ENCODE assay signal across 9 cellular contexts in the genomic region with DNA sequence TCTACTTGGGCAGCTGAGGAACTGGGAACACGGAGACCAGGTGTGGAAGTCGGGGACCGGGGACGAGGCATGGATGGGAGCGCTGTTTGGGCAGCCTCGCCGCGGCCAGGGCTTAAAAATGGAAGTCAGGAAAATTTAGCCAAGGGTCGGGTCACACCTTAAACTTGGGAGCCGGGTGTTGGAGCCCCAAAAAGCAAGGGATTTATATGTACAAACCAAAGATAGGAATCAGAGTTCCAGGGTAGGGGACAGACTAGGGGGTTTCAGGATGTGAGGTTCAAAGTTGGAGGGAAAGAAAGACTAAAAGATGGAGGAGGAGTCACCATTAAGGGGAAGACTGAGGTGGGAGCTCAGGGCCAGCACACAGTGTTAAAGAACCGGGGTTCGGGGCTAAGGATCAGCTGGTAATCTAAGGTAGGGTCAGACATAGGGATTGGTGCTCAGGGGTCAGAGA. TPM values are rescaled to one million over a fixed set of nuclear protein-coding genes. Genes with fewer than 3 reads are reported as not detected.
DNase-seq lines count a peak whose midpoint lies in the region; ATAC-seq and TF ChIP-seq lines count a peak whose summit lies in the region.
"Had no signal": no experiment of that assay in that cellular context is flagged by ENCODE, and none has a peak within 500 bp of the region (broad histone marks: within the 10 kb centered on the region; RNA-seq: fewer than 3 reads in every experiment).

No MANE protein-coding gene starts in this region.

- H3K4me1 ChIP-seq in right lobe of liver = peaks cover 0 to 36% (median 12%) of the 10 kb centered on the region in 4 donors
- peaks cover 14% of the 10 kb centered on the region for H3K4me1 ChIP-seq in testis
- H3K4me1 ChIP-seq in tibial artery = peaks cover 0 to 25% (median 16%) of the 10 kb centered on the region in 4 donors

- H3K9me3 ChIP-seq in right lobe of liver (no peaks in the 10 kb centered on the region), testis (no peaks in the 10 kb centered on the region), tibial artery (no peaks in the 10 kb centered on the region)

- TF ChIP-seq CTCF in right lobe of liver (IDR thresholded peaks at IDR 0.05) (no peak), testis (IDR thresholded peaks at IDR 0.05) (no peak), tibial artery (IDR thresholded peaks at IDR 0.05) (no peak)

- peaks cover 25% of the 10 kb centered on the region for H3K4me1 Mint-ChIP-seq in activated T-cell treated with anti-CD3 and anti-CD28 coated beads, Interleukin-2, amount 50 U/mL, for 4 hours (ENCODE audit: low read depth)
- peaks cover 23% of the 10 kb centered on the region for H3K4me1 Mint-ChIP-seq in activated naive CD8-positive, alpha-beta T cell treated with anti-CD3 and anti-CD28 coated beads for 36 hours

- peak overlapping the region; percentile 82 to 98 (median 92) for H3K4me3 ChIP-seq in right lobe of liver
- H3K4me3 ChIP-seq in testis = peak overlapping the region; percentile 85 to 86
- peak overlapping the region in 1 of 2 donors; percentile 92 for H3K4me3 ChIP-seq in tibial artery

- H3K36me3 ChIP-seq in right lobe of liver (no peaks in the 10 kb centered on the region), testis (ENCODE audit: low read depth, missing control alignments) (no peaks in the 10 kb centered on the region), tibial artery (peaks cover under 1 to 1% (median 1%) of the 10 kb centered on the region in 3 donors)

- H3K9me3 Mint-ChIP-seq in activated T-cell treated with anti-CD3 and anti-CD28 coated beads, Interleukin-2, amount 50 U/mL, for 4 hours = no peaks in the 10 kb centered on the region
- no peaks in the 10 kb centered on the region for H3K9me3 Mint-ChIP-seq in activated naive CD8-positive, alpha-beta T cell treated with anti-CD3 and anti-CD28 coated beads for 36 hours

- no peak for DNase-seq in activated T-cell treated with anti-CD3 and anti-CD28 coated beads, Interleukin-2, amount 50 U/mL, for 4 hours
- DNase-seq in activated T-cell treated with anti-CD3 and anti-CD28 coated beads, Interleukin-2, amount 50 U/mL, for 48 hours = no peak
- no peak for DNase-seq in activated naive CD8-positive, alpha-beta T cell treated with anti-CD3 and anti-CD28 coated beads for 36 hours
- no peak for DNase-seq in right lobe of liver
- DNase-seq in testis = no peak
- DNase-seq in tibial artery = no peak
- no peak for DNase-seq in NCI-H69 (lab: John Stamatoyannopoulos, UW)
- DNase-seq: AML-193 had no signal

- H3K27me3 ChIP-seq in right lobe of liver (no peaks in the 10 kb centered on the region), testis (no peaks in the 10 kb centered on the region), tibial artery (peaks cover 3 to 33% of the 10 kb centered on the region in 2 donors)

- H3K27ac ChIP-seq in right lobe of liver (peak overlapping the region; percentile 49 to 62 (median 54)), testis (no peak overlapping the region), tibial artery (no peak overlapping the region)

- intact Hi-C loops in right lobe of liver (cut with DNase I) = no loop called here
- intact Hi-C loops in testis (cut with DNase I; ENCODE audit: low total_unique reads) = no loop called here
- intact Hi-C loops in tibial artery (cut with DNase I; ENCODE audit: low total_unique reads) = no loop called here

- peaks cover 17% of the 10 kb centered on the region for H3K27me3 Mint-ChIP-seq in activated T-cell treated with anti-CD3 and anti-CD28 coated beads, Interleukin-2, amount 50 U/mL, for 4 hours (ENCODE audit: low read depth)
- peaks cover 35% of the 10 kb centered on the region for H3K27me3 Mint-ChIP-seq in activated naive CD8-positive, alpha-beta T cell treated with anti-CD3 and anti-CD28 coated beads for 36 hours

- WGBS in right lobe of liver (ENCODE audit: insufficient coverage, low coverage, low lambda C conversion rate, missing lambda C conversion rate) = 11% methylated on average over 12 of the region's 12 CpGs
- 12 to 30% methylated on average over 12 of the region's 12 CpGs for WGBS in testis, 2 donors

- H3K4me3 Mint-ChIP-seq in activated T-cell treated with anti-CD3 and anti-CD28 coated beads, Interleukin-2, amount 50 U/mL, for 4 hours = peak overlapping the region; percentile 65
- H3K4me3 Mint-ChIP-seq in activated naive CD8-positive, alpha-beta T cell treated with anti-CD3 and anti-CD28 coated beads for 36 hours = peak overlapping the region; percentile 65

- H3K27ac Mint-ChIP-seq in activated naive CD8-positive, alpha-beta T cell treated with anti-CD3 and anti-CD28 coated beads for 36 hours = no peak overlapping the region

- TF ChIP-seq POLR2A in right lobe of liver (IDR thresholded peaks at IDR 0.05) = no peak
- TF ChIP-seq POLR2A in testis (IDR thresholded peaks at IDR 0.05) = no peak

- ATAC-seq in activated T-cell treated with anti-CD3 and anti-CD28 coated beads, Interleukin-2, amount 50 U/mL, for 4 hours = no peak
- no peak for ATAC-seq in right lobe of liver
- ATAC-seq in HG03135 (IDR thresholded peaks at IDR 0.05; ENCODE audit: unreplicated experiment) = no peak

- H3K36me3 Mint-ChIP-seq in activated T-cell treated with anti-CD3 and anti-CD28 coated beads, Interleukin-2, amount 50 U/mL, for 4 hours (ENCODE audit: insufficient read depth) = no peaks in the 10 kb centered on the region
- peaks cover 9% of the 10 kb centered on the region for H3K36me3 Mint-ChIP-seq in activated naive CD8-positive, alpha-beta T cell treated with anti-CD3 and anti-CD28 coated beads for 36 hours

RNA-seq across cellular contexts. Expression of gene FOXA3, which starts 0.5 kb away (rescaled TPM):
- total RNA-seq in activated T-cell treated with anti-CD3 and anti-CD28 coated beads, Interleukin-2, amount 50 U/mL, for 4 hours = under 1 TPM; 0.23 to 0.46 (median 0.26) TPM
- under 1 TPM; 0.28 to 0.39 TPM for total RNA-seq in activated naive CD8-positive, alpha-beta T cell treated with anti-CD3 and anti-CD28 coated beads for 36 hours
- total RNA-seq in right lobe of liver (10 to 100 TPM; 18.2 to 36.1 (median 25.3) TPM), testis (1 to 10 TPM; 1.5 to 1.7 TPM)
- polyA plus RNA-seq in testis (ENCODE audit: insufficient read depth, low read depth, low replicate concordance) = 1.7 TPM

RNA-seq across cellular contexts. Expression of gene SYMPK, which starts 1.7 kb away (rescaled TPM):
- total RNA-seq in activated T-cell treated with anti-CD3 and anti-CD28 coated beads, Interleukin-2, amount 50 U/mL, for 4 hours = 100 to 1,000 TPM in 2 of 3 donors, 10 to 100 TPM in 1; 94.1 to 108 (median 106) TPM
- total RNA-seq in activated naive CD8-positive, alpha-beta T cell treated with anti-CD3 and anti-CD28 coated beads for 36 hours = 100 to 1,000 TPM; 104 to 109 TPM
- 10 to 100 TPM; 31.1 to 50.1 (median 42.0) TPM for total RNA-seq in right lobe of liver
- total RNA-seq in testis = 100 to 1,000 TPM; 123 to 142 TPM
- 195 TPM for polyA plus RNA-seq in testis (ENCODE audit: insufficient read depth, low read depth, low replicate concordance)

RNA-seq across cellular contexts. Expression of gene IRF2BP1, which starts 21.3 kb away (rescaled TPM):
- 10 to 100 TPM; 21.8 to 24.5 (median 22.2) TPM for total RNA-seq in activated T-cell treated with anti-CD3 and anti-CD28 coated beads, Interleukin-2, amount 50 U/mL, for 4 hours
- 10 to 100 TPM; 18.5 to 19.5 TPM for total RNA-seq in activated naive CD8-positive, alpha-beta T cell treated with anti-CD3 and anti-CD28 coated beads for 36 hours
- total RNA-seq in right lobe of liver = 10 to 100 TPM; 12.8 to 21.5 (median 15.5) TPM
- total RNA-seq in testis = 10 to 100 TPM; 36.0 to 48.3 TPM
- polyA plus RNA-seq in testis (ENCODE audit: insufficient read depth, low read depth, low replicate concordance) = 13.8 TPM

RNA-seq across cellular contexts. Expression of gene MYPOP, which starts 37.8 kb away (rescaled TPM):
- total RNA-seq in activated T-cell treated with anti-CD3 and anti-CD28 coated beads, Interleukin-2, amount 50 U/mL, for 4 hours = 1 to 10 TPM; 4.8 to 5.5 (median 5.1) TPM
- total RNA-seq in activated naive CD8-positive, alpha-beta T cell treated with anti-CD3 and anti-CD28 coated beads for 36 hours = 1 to 10 TPM; 3.9 TPM
- total RNA-seq in right lobe of liver = 1 to 10 TPM; 2.5 to 5.2 (median 3.9) TPM
- total RNA-seq in testis = 10 to 100 TPM in 1 of 2 donors, 1 to 10 TPM in 1; 9.4 to 11.1 TPM
- 9.5 TPM for polyA plus RNA-seq in testis (ENCODE audit: insufficient read depth, low read depth, low replicate concordance)

RNA-seq across cellular contexts. Expression of gene RSPH6A, which starts 49.5 kb away (rescaled TPM):
- total RNA-seq in activated T-cell treated with anti-CD3 and anti-CD28 coated beads, Interleukin-2, amount 50 U/mL, for 4 hours = under 1 TPM; 0.15 to 0.33 (median 0.26) TPM
- under 1 TPM; 0.12 to 0.21 TPM for total RNA-seq in activated naive CD8-positive, alpha-beta T cell treated with anti-CD3 and anti-CD28 coated beads for 36 hours
- total RNA-seq in right lobe of liver = not detected
- total RNA-seq in testis = 10 to 100 TPM; 17.0 to 20.9 TPM
- 88.3 TPM for polyA plus RNA-seq in testis (ENCODE audit: insufficient read depth, low read depth, low replicate concordance)

Comparison
In these comparisons a context has a peak if more than half of its experiments do, and no peak if none do; other contexts are left out.
1. H3K27ac ChIP-seq: peak in right lobe of liver (3 of 3); none in testis (0 of 2) and tibial artery (0 of 2).
2. RNA of gene FOXA3, which starts 0.5 kb away (total RNA-seq): 18.2 to 36.1 TPM in right lobe of liver; 1.5 to 1.7 TPM in testis, 0.28 to 0.39 TPM in activated naive CD8-positive, alpha-beta T cell treated with anti-CD3 and anti-CD28 coated beads for 36 hours and 0.23 to 0.46 TPM in activated T-cell treated with anti-CD3 and anti-CD28 coated beads, Interleukin-2, amount 50 U/mL, for 4 hours; every median in the first group is over 4 times any median in the second.